ENCODE assay signal across 2 cellular contexts in genomic region chr6:45314146-45314545, GRCh38.
TF ChIP-seq lines count a peak whose summit lies in the region.

No MANE protein-coding gene starts in this region.

TF ChIP-seq in GM23338, 12 proteins besides CTCF, POLR2A, EP300 and RAD21 (continued from another document):
- TF ChIP-seq REST (IDR thresholded peaks at IDR 0.05; ENCODE audit: unreplicated experiment) (no peak), EZH2 (IDR thresholded peaks at IDR 0.05; ENCODE audit: low read depth, unreplicated experiment) (no peak), ZNF462 (CRISPR knock-in tag; IDR thresholded peaks at IDR 0.05) (no peak), ZNF331 (CRISPR knock-in tag; IDR thresholded peaks at IDR 0.05; ENCODE audit: low read depth) (no peak)

TF ChIP-seq in WTC11, 78 proteins besides CTCF, POLR2A, EP300 and RAD21 (continued from another document):
- TF ChIP-seq HMGA2 (CRISPR knock-in tag; IDR thresholded peaks at IDR 0.05) = no peak
TF ChIP-seq in WTC11: peak in this region for 0.
